ENCODE assay signal across 1 cellular context in genomic region chr2:237227190-237227988, GRCh38.
TF ChIP-seq lines count a peak whose summit lies in the region.

No MANE protein-coding gene starts in this region.

TF ChIP-seq in A549, 52 proteins besides CTCF, POLR2A, EP300 and RAD21 (continued from another document):
- TF ChIP-seq, protein P1, sequence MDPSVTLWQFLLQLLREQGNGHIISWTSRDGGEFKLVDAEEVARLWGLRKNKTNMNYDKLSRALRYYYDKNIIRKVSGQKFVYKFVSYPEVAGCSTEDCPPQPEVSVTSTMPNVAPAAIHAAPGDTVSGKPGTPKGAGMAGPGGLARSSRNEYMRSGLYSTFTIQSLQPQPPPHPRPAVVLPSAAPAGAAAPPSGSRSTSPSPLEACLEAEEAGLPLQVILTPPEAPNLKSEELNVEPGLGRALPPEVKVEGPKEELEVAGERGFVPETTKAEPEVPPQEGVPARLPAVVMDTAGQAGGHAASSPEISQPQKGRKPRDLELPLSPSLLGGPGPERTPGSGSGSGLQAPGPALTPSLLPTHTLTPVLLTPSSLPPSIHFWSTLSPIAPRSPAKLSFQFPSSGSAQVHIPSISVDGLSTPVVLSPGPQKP (IDR thresholded peaks at IDR 0.05; ENCODE audit: low read depth, low read length) = no peak
- TF ChIP-seq HMGXB4 (CRISPR knock-in tag; IDR thresholded peaks at IDR 0.05; ENCODE audit: borderline replicate concordance) (no peak), SMC3 (IDR thresholded peaks at IDR 0.05) (peak; percentile 28; the same call in 1 of the 3 replicates), BHLHE40 (IDR thresholded peaks at IDR 0.05; ENCODE audit: low read depth, low read length) (no peak), NR3C1 (IDR thresholded peaks at IDR 0.05) (no peak), KDM1A (IDR thresholded peaks at IDR 0.05; ENCODE audit: low read depth) (no peak), HEYL (CRISPR knock-in tag; IDR thresholded peaks at IDR 0.05) (no peak), RFX5 (IDR thresholded peaks at IDR 0.05) (no peak), FOXS1 (CRISPR knock-in tag; IDR thresholded peaks at IDR 0.05) (no peak), JUN (IDR thresholded peaks at IDR 0.05) (peak in 1 of 2 experiments; percentile 57; a peak in 2 of 5 replicates), ATOH8 (CRISPR knock-in tag; IDR thresholded peaks at IDR 0.05; ENCODE audit: low read depth) (no peak), PHF8 (IDR thresholded peaks at IDR 0.05; ENCODE audit: borderline replicate concordance, low read depth) (no peak), CBX2 (IDR thresholded peaks at IDR 0.05; ENCODE audit: borderline replicate concordance, low read depth) (no peak), EHF (CRISPR knock-in tag; IDR thresholded peaks at IDR 0.05) (no peak), GATA3 (IDR thresholded peaks at IDR 0.05; ENCODE audit: borderline replicate concordance) (peak; percentile 73; the same call in 1 of the 2 replicates), FOSL2 (IDR thresholded peaks at IDR 0.05) (0 out of 2 replicates have a peak, but pooled peaks have one; percentile 43), FOSL2 (CRISPR knock-in tag; IDR thresholded peaks at IDR 0.05) (peak; percentile 54; the same call in 1 of the 2 replicates), ZSCAN20 (CRISPR knock-in tag; IDR thresholded peaks at IDR 0.05) (no peak), ESRRA (IDR thresholded peaks at IDR 0.05; ENCODE audit: borderline replicate concordance, low read length) (no peak), HDAC2 (IDR thresholded peaks at IDR 0.05) (no peak), FOSB (CRISPR knock-in tag; IDR thresholded peaks at IDR 0.05) (no peak), KDM5A (IDR thresholded peaks at IDR 0.05) (no peak), MYC (IDR thresholded peaks at IDR 0.05; ENCODE audit: borderline replicate concordance, low read length) (no peak), CEBPB (IDR thresholded peaks at IDR 0.05) (peak in 1 of 2 experiments; percentile 35; a peak in 1 of 4 replicates), HOXB13 (CRISPR knock-in tag; IDR thresholded peaks at IDR 0.05; ENCODE audit: low read depth) (no peak), ZNF302 (CRISPR knock-in tag; IDR thresholded peaks at IDR 0.05) (no peak), RCOR1 (IDR thresholded peaks at IDR 0.05; ENCODE audit: low read depth, low read length) (no peak), ZC3H11A (IDR thresholded peaks at IDR 0.05) (no peak), NFE2L2 (conservative IDR thresholded peaks at IDR 0.05; ENCODE audit: low read length) (no peak), HOXB5 (CRISPR knock-in tag; IDR thresholded peaks at IDR 0.05) (no peak), ZFP36 (IDR thresholded peaks at IDR 0.05; ENCODE audit: borderline replicate concordance, partially characterized antibody) (no peak), TP53 (CRISPR knock-in tag; IDR thresholded peaks at IDR 0.05) (no peak), MAZ (IDR thresholded peaks at IDR 0.05; ENCODE audit: borderline replicate concordance, low read depth, low read length) (no peak), POLR2AphosphoS2 (conservative IDR thresholded peaks at IDR 0.05; ENCODE audit: low read length) (no peak)
- TF ChIP-seq, protein P2, sequence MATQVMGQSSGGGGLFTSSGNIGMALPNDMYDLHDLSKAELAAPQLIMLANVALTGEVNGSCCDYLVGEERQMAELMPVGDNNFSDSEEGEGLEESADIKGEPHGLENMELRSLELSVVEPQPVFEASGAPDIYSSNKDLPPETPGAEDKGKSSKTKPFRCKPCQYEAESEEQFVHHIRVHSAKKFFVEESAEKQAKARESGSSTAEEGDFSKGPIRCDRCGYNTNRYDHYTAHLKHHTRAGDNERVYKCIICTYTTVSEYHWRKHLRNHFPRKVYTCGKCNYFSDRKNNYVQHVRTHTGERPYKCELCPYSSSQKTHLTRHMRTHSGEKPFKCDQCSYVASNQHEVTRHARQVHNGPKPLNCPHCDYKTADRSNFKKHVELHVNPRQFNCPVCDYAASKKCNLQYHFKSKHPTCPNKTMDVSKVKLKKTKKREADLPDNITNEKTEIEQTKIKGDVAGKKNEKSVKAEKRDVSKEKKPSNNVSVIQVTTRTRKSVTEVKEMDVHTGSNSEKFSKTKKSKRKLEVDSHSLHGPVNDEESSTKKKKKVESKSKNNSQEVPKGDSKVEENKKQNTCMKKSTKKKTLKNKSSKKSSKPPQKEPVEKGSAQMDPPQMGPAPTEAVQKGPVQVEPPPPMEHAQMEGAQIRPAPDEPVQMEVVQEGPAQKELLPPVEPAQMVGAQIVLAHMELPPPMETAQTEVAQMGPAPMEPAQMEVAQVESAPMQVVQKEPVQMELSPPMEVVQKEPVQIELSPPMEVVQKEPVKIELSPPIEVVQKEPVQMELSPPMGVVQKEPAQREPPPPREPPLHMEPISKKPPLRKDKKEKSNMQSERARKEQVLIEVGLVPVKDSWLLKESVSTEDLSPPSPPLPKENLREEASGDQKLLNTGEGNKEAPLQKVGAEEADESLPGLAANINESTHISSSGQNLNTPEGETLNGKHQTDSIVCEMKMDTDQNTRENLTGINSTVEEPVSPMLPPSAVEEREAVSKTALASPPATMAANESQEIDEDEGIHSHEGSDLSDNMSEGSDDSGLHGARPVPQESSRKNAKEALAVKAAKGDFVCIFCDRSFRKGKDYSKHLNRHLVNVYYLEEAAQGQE (IDR thresholded peaks at IDR 0.05) = no peak
- TF ChIP-seq, protein P3, sequence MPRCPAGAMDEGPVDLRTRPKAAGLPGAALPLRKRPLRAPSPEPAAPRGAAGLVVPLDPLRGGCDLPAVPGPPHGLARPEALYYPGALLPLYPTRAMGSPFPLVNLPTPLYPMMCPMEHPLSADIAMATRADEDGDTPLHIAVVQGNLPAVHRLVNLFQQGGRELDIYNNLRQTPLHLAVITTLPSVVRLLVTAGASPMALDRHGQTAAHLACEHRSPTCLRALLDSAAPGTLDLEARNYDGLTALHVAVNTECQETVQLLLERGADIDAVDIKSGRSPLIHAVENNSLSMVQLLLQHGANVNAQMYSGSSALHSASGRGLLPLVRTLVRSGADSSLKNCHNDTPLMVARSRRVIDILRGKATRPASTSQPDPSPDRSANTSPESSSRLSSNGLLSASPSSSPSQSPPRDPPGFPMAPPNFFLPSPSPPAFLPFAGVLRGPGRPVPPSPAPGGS (IDR thresholded peaks at IDR 0.05) = no peak
- TF ChIP-seq, protein P4, sequence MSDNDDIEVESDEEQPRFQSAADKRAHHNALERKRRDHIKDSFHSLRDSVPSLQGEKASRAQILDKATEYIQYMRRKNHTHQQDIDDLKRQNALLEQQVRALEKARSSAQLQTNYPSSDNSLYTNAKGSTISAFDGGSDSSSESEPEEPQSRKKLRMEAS (IDR thresholded peaks at IDR 0.05) = peak; percentile 78
- TF ChIP-seq, protein P5, sequence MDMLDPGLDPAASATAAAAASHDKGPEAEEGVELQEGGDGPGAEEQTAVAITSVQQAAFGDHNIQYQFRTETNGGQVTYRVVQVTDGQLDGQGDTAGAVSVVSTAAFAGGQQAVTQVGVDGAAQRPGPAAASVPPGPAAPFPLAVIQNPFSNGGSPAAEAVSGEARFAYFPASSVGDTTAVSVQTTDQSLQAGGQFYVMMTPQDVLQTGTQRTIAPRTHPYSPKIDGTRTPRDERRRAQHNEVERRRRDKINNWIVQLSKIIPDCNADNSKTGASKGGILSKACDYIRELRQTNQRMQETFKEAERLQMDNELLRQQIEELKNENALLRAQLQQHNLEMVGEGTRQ (IDR thresholded peaks at IDR 0.05) = no peak
- TF ChIP-seq, protein P6, sequence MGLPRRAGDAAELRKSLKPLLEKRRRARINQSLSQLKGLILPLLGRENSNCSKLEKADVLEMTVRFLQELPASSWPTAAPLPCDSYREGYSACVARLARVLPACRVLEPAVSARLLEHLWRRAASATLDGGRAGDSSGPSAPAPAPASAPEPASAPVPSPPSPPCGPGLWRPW (IDR thresholded peaks at IDR 0.05) = no peak
